In genomic region chr10:110872145-110872983, GRCh38 we compare ENCODE assay signal across 8 cellular contexts. TPM values are rescaled to one million over a fixed set of nuclear protein-coding genes. Genes with fewer than 3 reads are reported as not detected.
A peak's percentile ranks its signal among the peaks of the same experiment; 100 is the strongest.
DNase-seq lines count a peak whose midpoint lies in the region; ATAC-seq and TF ChIP-seq lines count a peak whose summit lies in the region.

No MANE protein-coding gene starts in this region.

- peaks cover 4% of the 10 kb centered on the region; the same call in 1 of the 2 replicates for H3K36me3 ChIP-seq in BLaER1
- H3K36me3 ChIP-seq in OCI-LY1 (ENCODE audit: insufficient read depth, low read length) = peaks cover 22% of the 10 kb centered on the region

- peak overlapping the region; percentile 90 for H3K27ac ChIP-seq in BLaER1
- H3K27ac ChIP-seq in OCI-LY1 (ENCODE audit: low read depth, low read length, poor library complexity, severe bottlenecking) = peak overlapping the region; percentile 98

- H3K9me3 ChIP-seq in BLaER1 (no peaks in the 10 kb centered on the region), OCI-LY1 (ENCODE audit: low read length) (no peaks in the 10 kb centered on the region)

- H3K4me3 ChIP-seq in BLaER1 = peak overlapping the region; percentile 80
- peak overlapping the region; percentile 88 for H3K4me3 ChIP-seq in OCI-LY1 (ENCODE audit: low read depth, low read length, poor library complexity, severe bottlenecking)
- peak overlapping the region; percentile 87 for H3K4me3 ChIP-seq in epithelial cell of proximal tubule (ENCODE audit: low read depth, low read length)

- H3F3A ChIP-seq in OCI-LY1 (ENCODE audit: insufficient read depth, low read length) = peaks cover 4% of the 10 kb centered on the region; the same call in 1 of the 2 replicates

- ATAC-seq in GM19395 (IDR thresholded peaks at IDR 0.05; ENCODE audit: unreplicated experiment) (peak; percentile 44), HG03521 (IDR thresholded peaks at IDR 0.05; ENCODE audit: unreplicated experiment) (peak; percentile 43)

- TF ChIP-seq CTCF in OCI-LY1 (IDR thresholded peaks at IDR 0.05; ENCODE audit: low read length) = peak; percentile 25; the same call in 1 of the 2 replicates
- peak; percentile 31 for TF ChIP-seq CTCF in epithelial cell of proximal tubule (conservative IDR thresholded peaks at IDR 0.05; ENCODE audit: low read depth, low read length)

- H3K9ac ChIP-seq in BLaER1 (peak overlapping the region; percentile 86), OCI-LY1 (ENCODE audit: low read length) (peak overlapping the region; percentile 96)

- peaks cover 47% of the 10 kb centered on the region for H3K79me2 ChIP-seq in OCI-LY1 (ENCODE audit: insufficient read depth, low read length)

- H2AFZ ChIP-seq in OCI-LY1 (ENCODE audit: low read length) = no peak overlapping the region

- DNase-seq in activated T-cell treated with anti-CD3 and anti-CD28 coated beads for 24 hours (ENCODE audit: low read depth) = peak; percentile 65
- no peak for DNase-seq in epithelial cell of proximal tubule (ENCODE audit: low read depth)
- DNase-seq in mucosa of gallbladder (ENCODE audit: low spot score) = peak; percentile 63
- DNase-seq in stimulated activated CD8-positive, alpha-beta memory T cell treated with anti-CD3 and anti-CD28 coated beads, Interleukin-7, amount 100 ng/mL, for 24 hours (ENCODE audit: low read depth) = peak; percentile 52

- peaks cover 35% of the 10 kb centered on the region for H4K20me1 ChIP-seq in BLaER1
- no peaks in the 10 kb centered on the region for H4K20me1 ChIP-seq in OCI-LY1 (ENCODE audit: insufficient read depth, low read length)

- H3K4me2 ChIP-seq in BLaER1 = peak overlapping the region; percentile 83
- H3K4me2 ChIP-seq in OCI-LY1 (ENCODE audit: low read length) = peak overlapping the region; percentile 99

- H3K27me3 ChIP-seq in BLaER1 (no peaks in the 10 kb centered on the region), OCI-LY1 (ENCODE audit: insufficient read depth, low read length) (no peaks in the 10 kb centered on the region)

- no peaks in the 10 kb centered on the region for H3K9me2 ChIP-seq in OCI-LY1 (ENCODE audit: low read depth, low read length)

- H3K4me1 ChIP-seq in BLaER1 (peaks cover 56% of the 10 kb centered on the region), OCI-LY1 (ENCODE audit: insufficient read depth, low read length, severe bottlenecking) (peaks cover 70% of the 10 kb centered on the region)

RNA-seq across cellular contexts. Expression of gene PDCD4, which starts 0.6 kb away (rescaled TPM):
- total RNA-seq in epithelial cell of proximal tubule (3.6 and 55.5 TPM in 2 replicates), mucosa of gallbladder (150 TPM)

RNA-seq across cellular contexts. Expression of gene BBIP1, which starts 46.6 kb away (rescaled TPM):
- total RNA-seq in epithelial cell of proximal tubule = 18.8 and 27.0 TPM in 2 replicates
- total RNA-seq in mucosa of gallbladder = 23.7 TPM

RNA-seq across cellular contexts. Expression of gene SHOC2, which starts 47.0 kb away (rescaled TPM):
- total RNA-seq in epithelial cell of proximal tubule = 14.1 and 21.8 TPM in 2 replicates
- 75.1 TPM for total RNA-seq in mucosa of gallbladder
